20 cellular contexts compared by ENCODE assay signal in genomic region chr19:55145241-55145640, GRCh38. TPM values are rescaled to one million over a fixed set of nuclear protein-coding genes. Genes with fewer than 3 reads are reported as not detected.
DNase-seq lines count a peak whose midpoint lies in the region; ATAC-seq and TF ChIP-seq lines count a peak whose summit lies in the region.
"Had no signal": no experiment of that assay in that cellular context is flagged by ENCODE, and none has a peak within 500 bp of the region (broad histone marks: within the 10 kb centered on the region; RNA-seq: fewer than 3 reads in every experiment).

No MANE protein-coding gene starts in this region.

- H3K36me3 ChIP-seq in HUES6 (ENCODE audit: control insufficient read depth, insufficient read depth, low read length) (peaks cover 8% of the 10 kb centered on the region), PC-3 (ENCODE audit: low read depth, low read length) (no peaks in the 10 kb centered on the region), iPS-15b (ENCODE audit: control insufficient read depth, insufficient read depth, low read length) (peaks cover 6% of the 10 kb centered on the region)
- H3K36me3 ChIP-seq: cardiac muscle cell, spleen had no signal

- H4K20me1 ChIP-seq in PC-3 (ENCODE audit: low read length), result no peaks in the 10 kb centered on the region

- CTCF ChIA-PET in PC-3 (lab: Charles Lee), result interaction anchor here (0.6 kb wide), 1 partner anchor 30 kb away, joined by 3 read pairs; no protein-coding TSS in a partner anchor

- no peak overlapping the region for H2AFZ ChIP-seq in PC-3 (ENCODE audit: low read length)

- POLR2A ChIA-PET in PC-3 (lab: Charles Lee; ENCODE audit: unreplicated experiment), result no interaction called here

- BruUV-seq in PC-3 (replicated peaks; lab: Mats Ljungman, UMichigan), result no TSS peak

- H3K4me3 ChIP-seq in HUES6 (ENCODE audit: low read depth, low read length), result peak overlapping the region; percentile 40; the same call in 1 of the 2 replicates
- H3K4me3 ChIP-seq in PC-3 (ENCODE audit: low read length), result peak overlapping the region; percentile 52
- H3K4me3 ChIP-seq in iPS-15b (ENCODE audit: low read depth, low read length), result peak overlapping the region; percentile 32
- H3K4me3 ChIP-seq: cardiac muscle cell had no signal

- H3K9ac ChIP-seq in HUES6 (ENCODE audit: low read length) (no peak overlapping the region), PC-3 (ENCODE audit: low read length) (no peak overlapping the region), iPS-15b (ENCODE audit: low read depth, low read length) (no peak overlapping the region)

- no peaks in the 10 kb centered on the region for H3K9me2 ChIP-seq in PC-3 (replicated peaks; ENCODE audit: low read length)

- no peaks in the 10 kb centered on the region for H3F3A ChIP-seq in PC-3 (ENCODE audit: low read length, unreplicated experiment)

- H3K27me3 ChIP-seq in HUES6 (ENCODE audit: control insufficient read depth, insufficient read depth, low read length), result no peaks in the 10 kb centered on the region
- no peaks in the 10 kb centered on the region for H3K27me3 ChIP-seq in PC-3 (ENCODE audit: low read length)
- no peaks in the 10 kb centered on the region for H3K27me3 ChIP-seq in iPS-15b (ENCODE audit: control insufficient read depth, insufficient read depth, low read length)

- peak overlapping the region; percentile 77 for H3K4me2 ChIP-seq in PC-3 (ENCODE audit: low read length)

- peaks cover 28% of the 10 kb centered on the region for H3K4me1 ChIP-seq in HUES6 (ENCODE audit: control insufficient read depth, insufficient read depth, low read length)
- peaks cover 6% of the 10 kb centered on the region; the same call in 1 of the 2 replicates for H3K4me1 ChIP-seq in PC-3 (ENCODE audit: insufficient read depth, low read length)
- H3K4me1 ChIP-seq in iPS-15b (ENCODE audit: control insufficient read depth, insufficient read depth, low read length), result peaks cover 19% of the 10 kb centered on the region

- TF ChIP-seq CTCF in PC-3 (conservative IDR thresholded peaks at IDR 0.05; ENCODE audit: low read depth, low read length), result no peak

- intact Hi-C loops in PC-3 (cut with micrococcal nuclease), result no loop called here

- no peak overlapping the region for H3K27ac ChIP-seq in HUES6 (ENCODE audit: low read depth, low read length)
- H3K27ac ChIP-seq in PC-3 (ENCODE audit: low read length), result no peak overlapping the region
- H3K27ac ChIP-seq: cardiac muscle cell, spleen had no signal

- DNase-seq in AML-193 (lab: John Stamatoyannopoulos, UW) (peak; percentile 33 to 51), PC-3 (no peak), HuH-7.5 (ENCODE audit: low spot score) (no peak), globus pallidus (ENCODE audit: low spot score) (no peak), A172 (ENCODE audit: low spot score) (no peak)
- DNase-seq: activated CD8-positive, alpha-beta memory T cell treated with anti-CD3 and anti-CD28 coated beads, Interleukin-2, amount 50 U/mL, for 48 hours; activated effector memory CD4-positive, alpha-beta T cell treated with anti-CD3 and anti-CD28 coated beads, Interleukin-2, amount 50 U/mL, for 16 hours; CD8-positive, alpha-beta memory T cell; DMS79 treated with DMSO at 0.1 percent for 48 hours; left cardiac atrium; midbrain; NCI-H748 treated with DMSO at 0.1 percent for 48 hours; spleen; T-cell had no signal

- H3K9me3 ChIP-seq in HUES6 (ENCODE audit: control insufficient read depth, insufficient read depth, low read depth, low read length), result no peaks in the 10 kb centered on the region
- H3K9me3 ChIP-seq in PC-3 (ENCODE audit: low read length), result no peaks in the 10 kb centered on the region
- H3K9me3 ChIP-seq in iPS-15b (ENCODE audit: control insufficient read depth, insufficient read depth, low read length), result no peaks in the 10 kb centered on the region
- H3K9me3 ChIP-seq: spleen had no signal

- ATAC-seq in PC-3 (no peak), GM19452 (IDR thresholded peaks at IDR 0.05; ENCODE audit: unreplicated experiment) (no peak)
- ATAC-seq: left cardiac atrium had no signal

- H3K79me2 ChIP-seq in PC-3 (ENCODE audit: low read length), result 0 out of 2 replicates have a peak, but pooled peaks cover 3% of the 10 kb centered on the region

RNA-seq across cellular contexts. Expression of gene TNNT1, which starts 3.8 kb away (rescaled TPM):
- 266 and 317 TPM in 2 replicates for total RNA-seq in PC-3 (2014; rRNA removed)
- total RNA-seq in A172 (2014; rRNA removed; shearing (Covaris generic)), result 467 and 500 TPM in 2 replicates
- total RNA-seq: CD8-positive, alpha-beta memory T cell had no signal

RNA-seq across cellular contexts. Expression of gene TNNI3, which starts 12.3 kb away (rescaled TPM):
- 32.4 and 40.1 TPM in 2 replicates for total RNA-seq in PC-3 (2014; rRNA removed)
- total RNA-seq in A172 (2014; rRNA removed; shearing (Covaris generic)), result 0.77 TPM in 1 of 2 replicates, not detected in the other
- total RNA-seq: CD8-positive, alpha-beta memory T cell; spleen; subcutaneous adipose tissue; T-cell had no signal

RNA-seq across cellular contexts. Expression of gene DNAAF3, which starts 21.2 kb away (rescaled TPM):
- 30.0 and 45.7 TPM in 2 replicates for total RNA-seq in PC-3 (2014; rRNA removed)
- 10.6 and 15.6 TPM in 2 replicates for total RNA-seq in A172 (2014; rRNA removed; shearing (Covaris generic))
- total RNA-seq: frontal cortex, T-cell had no signal

RNA-seq across cellular contexts. Expression of gene PPP1R12C, which starts 27.8 kb away (rescaled TPM):
- total RNA-seq in PC-3 (2014; rRNA removed), result 136 and 180 TPM in 2 replicates
- 85.7 and 87.4 TPM in 2 replicates for total RNA-seq in A172 (2014; rRNA removed; shearing (Covaris generic))

RNA-seq across cellular contexts. Expression of gene SYT5, which starts 34.8 kb away (rescaled TPM):
- total RNA-seq in PC-3 (2014; rRNA removed), result 0.40 and 2.5 TPM in 2 replicates
- total RNA-seq in A172 (2014; rRNA removed; shearing (Covaris generic)), result 0.09 and 1.8 TPM in 2 replicates
- total RNA-seq: CD8-positive, alpha-beta memory T cell; left cardiac atrium; subcutaneous adipose tissue had no signal

Comparison
In these comparisons a context has a peak if more than half of its experiments do, and no peak if none do; other contexts are left out.
1. DNase-seq: peak in AML-193 (2 of 2); none in PC-3 (single experiment), HuH-7.5 (single experiment), globus pallidus (single experiment) and A172 (single experiment).
2. RNA of gene TNNI3, which starts 12.3 kb away (total RNA-seq): 32.4 to 40.1 TPM in PC-3; 0.77 TPM in A172; every median in the first group is over 10 times any median in the second.
3. Peak in every context shown above with its lines, with median percentiles within 50 percentile points of each other: H3K4me3 ChIP-seq.